10 cellular contexts compared by ENCODE assay signal in the genomic region with DNA sequence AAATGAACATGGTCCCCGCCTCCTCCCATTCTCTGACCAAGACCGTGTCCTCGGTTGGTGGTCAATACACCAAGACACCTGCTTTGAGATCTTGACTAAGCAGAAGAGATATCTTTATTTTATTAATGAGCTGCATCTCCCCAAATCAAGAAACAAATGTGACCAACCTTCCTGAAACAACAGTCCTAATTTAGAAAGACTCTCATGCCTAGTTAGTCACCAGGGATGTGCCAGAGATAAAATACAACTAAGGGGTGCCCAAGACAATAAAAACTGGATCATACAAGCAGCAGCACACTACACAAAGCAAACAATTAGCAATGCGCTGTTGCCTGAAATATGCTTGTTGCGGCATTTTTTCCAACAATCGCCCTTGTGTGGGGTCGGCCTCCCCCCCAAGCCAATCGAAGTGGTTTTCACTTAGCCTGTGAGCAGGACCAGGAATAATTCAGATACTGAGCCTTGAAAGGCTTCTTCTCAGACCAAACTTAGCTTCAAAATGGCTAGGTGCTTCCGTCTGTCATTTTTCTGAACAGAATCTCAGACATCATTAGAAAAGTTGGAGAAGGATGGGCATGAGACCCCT. TPM values are rescaled to one million over a fixed set of nuclear protein-coding genes. Genes with fewer than 3 reads are reported as not detected.
DNase-seq lines count a peak whose midpoint lies in the region; ATAC-seq and TF ChIP-seq lines count a peak whose summit lies in the region.
"Had no signal": no experiment of that assay in that cellular context is flagged by ENCODE, and none has a peak within 500 bp of the region (broad histone marks: within the 10 kb centered on the region; RNA-seq: fewer than 3 reads in every experiment).

No MANE protein-coding gene starts in this region.

- 0 out of 2 replicates have a peak overlapping the region, but pooled peaks have one; percentile 38 for H2AFZ ChIP-seq in SK-N-SH (ENCODE audit: low read depth)
- peak overlapping the region; percentile 65 for H2AFZ ChIP-seq in neural progenitor cell (replicated peaks)

- POLR2A ChIA-PET in SK-N-SH (lab: Yijun Ruan, JAX) = interaction anchor here (1.7 to 4.2 kb wide), 2 partner anchors 32 to 90 kb away, joined by 3 to 16 read pairs; partner anchors contain the start of genes PAFAH2 and PAQR7
- POLR2A ChIA-PET in HEK293 (lab: Yijun Ruan, JAX) = no interaction called here

- peaks cover 11% of the 10 kb centered on the region for H3K27me3 Mint-ChIP-seq in brain
- peaks cover 5% of the 10 kb centered on the region for H3K27me3 Mint-ChIP-seq in neural progenitor cell (ENCODE audit: insufficient read depth, low read depth)
- H3K27me3 Mint-ChIP-seq: stimulated activated naive B cell treated with anti-CD40 and anti-IgM and Interleukin-4, amounts not matched to agents 10 μg/mL and 1 μg/mL and 100 μg/mL, for 72 hours had no signal

- peaks cover 13 to 22% of the 10 kb centered on the region in 2 experiments for H3K4me1 ChIP-seq in SK-N-SH (ENCODE audit: control insufficient read depth in 1 of 2, insufficient read depth in 2 of 2, low read depth in 1 of 2, low read length in 1 of 2)
- peaks cover 5% of the 10 kb centered on the region for H3K4me1 ChIP-seq in HEK293 (ENCODE audit: control insufficient read depth, insufficient read depth, low read length)
- peaks cover 29% of the 10 kb centered on the region for H3K4me1 ChIP-seq in neural progenitor cell

- H3F3A ChIP-seq in SK-N-SH (replicated peaks; ENCODE audit: insufficient read depth) (peaks cover 23% of the 10 kb centered on the region), neural progenitor cell (ENCODE audit: low read depth) (peaks cover 39% of the 10 kb centered on the region)

- no peaks in the 10 kb centered on the region for H3K9me3 ChIP-seq in SK-N-SH
- H3K9me3 ChIP-seq in HEK293 (ENCODE audit: control insufficient read depth, insufficient read depth, low read depth, low read length) = no peaks in the 10 kb centered on the region
- H3K9me3 ChIP-seq in neural progenitor cell (ENCODE audit: low read depth) = no peaks in the 10 kb centered on the region

- H3K27ac ChIP-seq in SK-N-SH (ENCODE audit: low read depth in 2 of 2, low read length in 1 of 2) (no peak overlapping the region), HEK293 (ENCODE audit: extremely low read depth, low read depth, low read length) (no peak overlapping the region), neural progenitor cell (no peak overlapping the region)

- peaks cover 25% of the 10 kb centered on the region for H3K36me3 Mint-ChIP-seq in brain
- H3K36me3 Mint-ChIP-seq in neural progenitor cell = peaks cover 19% of the 10 kb centered on the region

- peaks cover 11% of the 10 kb centered on the region in 2 experiments for H3K36me3 ChIP-seq in SK-N-SH (replicated peaks in 1 of 2; ENCODE audit: control insufficient read depth in 1 of 2, insufficient read depth in 2 of 2, low read length in 1 of 2)
- peaks cover 6 to 21% of the 10 kb centered on the region in 2 experiments; a peak in 2 of 3 replicates for H3K36me3 ChIP-seq in HEK293 (ENCODE audit: control insufficient read depth in 2 of 2, insufficient read depth in 1 of 2, low read length in 2 of 2)
- peaks cover 12% of the 10 kb centered on the region for H3K36me3 ChIP-seq in neural progenitor cell

- no peak overlapping the region for H3K4me3 ChIP-seq in SK-N-SH (ENCODE audit: low read depth in 2 of 2, low read length in 1 of 2)
- no peak overlapping the region for H3K4me3 ChIP-seq in HEK293 (ENCODE audit: low read depth, low read length)
- H3K4me3 ChIP-seq in neural progenitor cell = no peak overlapping the region

- no peak for TF ChIP-seq RAD21 in SK-N-SH (IDR thresholded peaks at IDR 0.05; ENCODE audit: low read length)

- no peak overlapping the region for H3K9ac ChIP-seq in SK-N-SH
- H3K9ac ChIP-seq in neural progenitor cell = no peak overlapping the region

- H3K27ac Mint-ChIP-seq in brain (peak overlapping the region; percentile 73 to 99 (median 97)), neural progenitor cell (no peak overlapping the region)

- H3K27me3 ChIP-seq in SK-N-SH (ENCODE audit: insufficient read depth) = no peaks in the 10 kb centered on the region
- H3K27me3 ChIP-seq in neural progenitor cell = no peaks in the 10 kb centered on the region

- WGBS in SK-N-SH (ENCODE audit: low lambda C conversion rate) = 88% methylated on average over 9 of the region's 9 CpGs

- DNase-seq in SK-N-SH (no peak), neural progenitor cell (ENCODE audit: low spot score) (no peak), COLO829 (ENCODE audit: low spot score) (no peak), LoVo (ENCODE audit: low spot score) (no peak)
- DNase-seq: NCI-H226; stimulated activated naive B cell treated with anti-CD40 and anti-IgM and Interleukin-4, amounts not matched to agents 10 μg/mL and 1 μg/mL and 100 μg/mL, for 72 hours had no signal

- ATAC-seq in SK-N-SH treated with all-trans-retinoic acid at 6 μM for 48 hours = no peak
- no peak for ATAC-seq in HG03521 (IDR thresholded peaks at IDR 0.05; ENCODE audit: unreplicated experiment)
- ATAC-seq: stimulated activated naive B cell treated with anti-CD40 and anti-IgM and Interleukin-4, amounts not matched to agents 10 μg/mL and 1 μg/mL and 100 μg/mL, for 72 hours had no signal

- H3K4me3 Mint-ChIP-seq in brain (peak overlapping the region; percentile 86 to 98 (median 87)), neural progenitor cell (peak overlapping the region; percentile 90)

- TF ChIP-seq CTCF in SK-N-SH (IDR thresholded peaks at IDR 0.05) (no peak), HEK293 (tag by site-specific recombination; IDR thresholded peaks at IDR 0.05) (no peak), brain (conservative IDR thresholded peaks at IDR 0.05) (no peak), neural progenitor cell (IDR thresholded peaks at IDR 0.05) (no peak)

- H4K20me1 ChIP-seq in SK-N-SH (ENCODE audit: insufficient read depth) (peaks cover 18% of the 10 kb centered on the region; the same call in 1 of the 2 replicates), neural progenitor cell (ENCODE audit: low read depth) (peaks cover 27% of the 10 kb centered on the region)

- no peak overlapping the region for H3K4me2 ChIP-seq in SK-N-SH
- H3K4me2 ChIP-seq in neural progenitor cell = peak overlapping the region; percentile 88

- no peak for TF ChIP-seq EP300 in SK-N-SH (IDR thresholded peaks at IDR 0.05; ENCODE audit: borderline replicate concordance in 1 of 2, low read depth in 1 of 2, low read length in 1 of 2)

- H3K4me1 Mint-ChIP-seq in brain = peaks cover 61% of the 10 kb centered on the region
- H3K4me1 Mint-ChIP-seq in neural progenitor cell = peaks cover 40% of the 10 kb centered on the region

- no peaks in the 10 kb centered on the region for H3K9me2 ChIP-seq in SK-N-SH

- H3K79me2 ChIP-seq in SK-N-SH (ENCODE audit: insufficient read depth) (peaks cover 30% of the 10 kb centered on the region), neural progenitor cell (ENCODE audit: low read depth) (peaks cover 28% of the 10 kb centered on the region)

- no peaks in the 10 kb centered on the region for H3K9me3 Mint-ChIP-seq in brain
- peaks cover 5% of the 10 kb centered on the region for H3K9me3 Mint-ChIP-seq in neural progenitor cell

- CTCF ChIA-PET in SK-N-SH (lab: Yijun Ruan, JAX) = interaction anchor here (1.4 to 6.5 kb wide), 2 partner anchors 12 to 90 kb away, joined by 4 to 57 read pairs; partner anchors contain the start of gene PAFAH2
- CTCF ChIA-PET in HEK293 (lab: Yijun Ruan, JAX) = interaction anchor here (1.2 to 2.4 kb wide), 3 partner anchors 12 to 97 kb away, joined by 3 to 12 read pairs (median 5); partner anchors contain the start of gene PAFAH2

TF ChIP-seq in SK-N-SH, 30 proteins besides CTCF, POLR2A, EP300 and RAD21 (continues in another document):
- TF ChIP-seq POLR2AphosphoS5 (IDR thresholded peaks at IDR 0.05; ENCODE audit: low read depth, low read length) = no peak

TF ChIP-seq in SK-N-SH treated with all-trans-retinoic acid at 6 μM for 48 hours, 23 proteins besides CTCF, POLR2A, EP300 and RAD21 (continues in another document):
- TF ChIP-seq BACH2 (CRISPR knock-in tag; IDR thresholded peaks at IDR 0.05; ENCODE audit: borderline replicate concordance) = no peak

TF ChIP-seq in HEK293, 187 proteins besides CTCF, POLR2A, EP300 and RAD21 (continues in another document):
- TF ChIP-seq ZNF335 (tag by site-specific recombination; conservative IDR thresholded peaks at IDR 0.05) = peak; percentile 56
- TF ChIP-seq ZNF626 (tag by site-specific recombination; IDR thresholded peaks at IDR 0.05) = no peak
- no peak for TF ChIP-seq KLF16 (tag by site-specific recombination; IDR thresholded peaks at IDR 0.05)

RNA-seq across cellular contexts. Expression of gene STMN1, which starts 1.3 kb away (rescaled TPM):
- 72.8 and 143 TPM in 2 replicates for polyA plus RNA-seq in SK-N-SH (2012; rRNA removed)
- polyA plus RNA-seq in SK-N-SH (2012; cell fraction: cytosol; rRNA removed) = 211 and 347 TPM in 2 replicates
- polyA plus RNA-seq in SK-N-SH (2012; cell fraction: nucleus; rRNA removed) = 53.8 and 86.2 TPM in 2 replicates
- 3,158 TPM for polyA plus RNA-seq in brain (ENCODE audit: insufficient read depth, low read depth, low replicate concordance)
- 356 and 519 TPM in 2 replicates for total RNA-seq in neural progenitor cell (ENCODE audit: low replicate concordance)

RNA-seq across cellular contexts. Expression of gene PAQR7, which starts 32.1 kb away (rescaled TPM):
- 5.6 and 7.0 TPM in 2 replicates for polyA plus RNA-seq in SK-N-SH (2012; rRNA removed)
- polyA plus RNA-seq in SK-N-SH (2012; cell fraction: cytosol; rRNA removed) = 3.1 and 4.9 TPM in 2 replicates
- 10.4 and 16.9 TPM in 2 replicates for polyA plus RNA-seq in SK-N-SH (2012; cell fraction: nucleus; rRNA removed)
- 7.7 TPM for polyA plus RNA-seq in brain (ENCODE audit: insufficient read depth, low read depth, low replicate concordance)
- 1.1 and 3.7 TPM in 2 replicates for total RNA-seq in neural progenitor cell (ENCODE audit: low replicate concordance)

RNA-seq across cellular contexts. Expression of gene AUNIP, which starts 48.3 kb away (rescaled TPM):
- polyA plus RNA-seq in SK-N-SH (2012; rRNA removed) = 1.9 TPM in 2 replicates
- 1.8 and 2.1 TPM in 2 replicates for polyA plus RNA-seq in SK-N-SH (2012; cell fraction: cytosol; rRNA removed)
- polyA plus RNA-seq in SK-N-SH (2012; cell fraction: nucleus; rRNA removed) = 1.3 and 1.4 TPM in 2 replicates
- polyA plus RNA-seq in brain (ENCODE audit: insufficient read depth, low read depth, low replicate concordance) = 2.8 TPM
- 15.2 and 17.1 TPM in 2 replicates for total RNA-seq in neural progenitor cell (ENCODE audit: low replicate concordance)
